Comparison of ENCODE assay signal across 8 cellular contexts in the genomic region with DNA sequence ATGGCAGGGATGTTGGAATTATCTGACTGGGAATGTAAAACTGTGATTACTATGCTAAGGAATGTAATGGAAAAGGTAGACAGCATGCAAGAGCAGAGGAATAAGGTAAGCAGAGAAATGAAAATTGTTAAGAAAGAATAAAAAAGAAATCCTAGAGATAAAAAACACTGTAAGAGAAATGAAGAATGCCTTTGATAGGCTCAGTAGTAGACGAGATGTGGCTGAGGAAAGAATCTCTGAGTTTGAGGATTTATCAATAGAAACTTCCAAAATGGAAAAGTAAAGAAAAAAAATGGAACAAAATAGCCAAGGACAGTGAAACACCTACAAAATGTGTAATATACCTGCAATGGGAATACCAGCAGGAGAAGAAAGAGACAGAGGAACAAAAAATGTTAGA.
"Had no signal": no experiment of that assay in that cellular context is flagged by ENCODE, and none has a peak within 500 bp of the region (broad histone marks: within the 10 kb centered on the region; RNA-seq: fewer than 3 reads in every experiment).

No MANE protein-coding gene starts in this region.

- ATAC-seq: GM23338 had no signal

- H2AFZ ChIP-seq: GM23338 had no signal

- FAIRE-seq: H1, H54, HTR-8/SVneo had no signal

- H3K27ac Mint-ChIP-seq: GM23338, H9, IgD-negative memory B cell had no signal

- H3K4me3 ChIP-seq: GM23338 had no signal

- H3K36me3 Mint-ChIP-seq: IgD-negative memory B cell had no signal

- H3K4me3 Mint-ChIP-seq: GM23338, H9 had no signal

- DNase-seq: H9, HCEC 1CT, KBM-7 had no signal

- H3K4me1 Mint-ChIP-seq: GM23338, IgD-negative memory B cell had no signal

- H3K4me2 ChIP-seq: GM23338 had no signal
